Comparison of ENCODE assay signal across 8 cellular contexts in genomic region chr13:19691447-19691846, GRCh38. TPM values are rescaled to one million over a fixed set of nuclear protein-coding genes. Genes with fewer than 3 reads are reported as not detected.
DNase-seq lines count a peak whose midpoint lies in the region; ATAC-seq and TF ChIP-seq lines count a peak whose summit lies in the region.
"Not testable (repeated sequence)": the region's sequence is repeated elsewhere in the genome, so short reads cannot be mapped to it uniquely, and the experiment has no call there.

No MANE protein-coding gene starts in this region.

- peaks cover 18% of the 10 kb centered on the region for H3K36me3 Mint-ChIP-seq in activated CD4-positive, alpha-beta T cell treated with anti-CD3 and anti-CD28 coated beads for 36 hours (ENCODE audit: low read depth)
- not testable (repeated sequence) for H3K36me3 Mint-ChIP-seq in endothelial cell (ENCODE audit: low read depth, unreplicated experiment)

- H3K9me3 Mint-ChIP-seq in activated CD4-positive, alpha-beta T cell treated with anti-CD3 and anti-CD28 coated beads for 36 hours (ENCODE audit: low read depth); endothelial cell (ENCODE audit: unreplicated experiment): not testable (repeated sequence)

- H3K27ac Mint-ChIP-seq in activated CD4-positive, alpha-beta T cell treated with anti-CD3 and anti-CD28 coated beads for 36 hours = peak overlapping the region; percentile 20
- H3K27ac Mint-ChIP-seq in endothelial cell (ENCODE audit: unreplicated experiment) = peak overlapping the region; percentile 7

- H3K4me1 Mint-ChIP-seq in activated CD4-positive, alpha-beta T cell treated with anti-CD3 and anti-CD28 coated beads for 36 hours = peaks cover 14% of the 10 kb centered on the region
- H3K4me1 Mint-ChIP-seq in endothelial cell (ENCODE audit: unreplicated experiment) = not testable (repeated sequence)

- peak; percentile 15 for DNase-seq in EH (ENCODE audit: low read depth)
- DNase-seq in HCEC 1CT = peak; percentile 60
- DNase-seq in M059J (ENCODE audit: low read depth) = peak; percentile 55
- DNase-seq in activated CD4-positive, alpha-beta T cell treated with anti-CD3 and anti-CD28 coated beads for 36 hours; endothelial cell (ENCODE audit: low spot score): not testable (repeated sequence)
- DNase-seq in astrocyte of the hippocampus (ENCODE audit: low read depth, low spot score) = peak; percentile 19
- DNase-seq in myocyte (ENCODE audit: low read depth) = peak; percentile 36
- DNase-seq in stromal cell of bone marrow (ENCODE audit: low read depth) = peak; percentile 3

- not testable (repeated sequence) for H3K4me3 Mint-ChIP-seq in activated CD4-positive, alpha-beta T cell treated with anti-CD3 and anti-CD28 coated beads for 36 hours; endothelial cell (ENCODE audit: unreplicated experiment)

- not testable (repeated sequence) for TF ChIP-seq CTCF in endothelial cell (IDR thresholded peaks at IDR 0.05; ENCODE audit: unreplicated experiment)

- ATAC-seq in activated CD4-positive, alpha-beta T cell treated with anti-CD3 and anti-CD28 coated beads for 36 hours = not testable (repeated sequence)

- intact Hi-C loops in activated CD4-positive, alpha-beta T cell treated with anti-CD3 and anti-CD28 coated beads for 36 hours (cut with DNase I, micrococcal nuclease) = not testable (repeated sequence)

- CTCF ChIA-PET in activated CD4-positive, alpha-beta T cell treated with anti-CD3 and anti-CD28 coated beads for 36 hours (lab: Charles Lee) = not testable (repeated sequence)

- H3K27me3 Mint-ChIP-seq in activated CD4-positive, alpha-beta T cell treated with anti-CD3 and anti-CD28 coated beads for 36 hours; endothelial cell (ENCODE audit: unreplicated experiment): not testable (repeated sequence)

- POLR2A ChIA-PET in activated CD4-positive, alpha-beta T cell treated with anti-CD3 and anti-CD28 coated beads for 36 hours (lab: Charles Lee) = not testable (repeated sequence)

RNA-seq across cellular contexts. Expression of gene MPHOSPH8, which starts 58.0 kb away (rescaled TPM):
- total RNA-seq in M059J (2014; rRNA removed; shearing (Covaris generic)) = 6.6 and 10.3 TPM in 2 replicates
- 10 to 100 TPM; 39.1 to 39.8 TPM for total RNA-seq in activated CD4-positive, alpha-beta T cell treated with anti-CD3 and anti-CD28 coated beads for 36 hours
- total RNA-seq in endothelial cell (ENCODE audit: unreplicated experiment) = 19.2 TPM
- 14.8 and 16.7 TPM in 2 replicates for total RNA-seq in myocyte
- 20.4 TPM for polyA plus RNA-seq in myocyte (2012)
